23 cellular contexts compared by ENCODE assay signal in the genomic region with DNA sequence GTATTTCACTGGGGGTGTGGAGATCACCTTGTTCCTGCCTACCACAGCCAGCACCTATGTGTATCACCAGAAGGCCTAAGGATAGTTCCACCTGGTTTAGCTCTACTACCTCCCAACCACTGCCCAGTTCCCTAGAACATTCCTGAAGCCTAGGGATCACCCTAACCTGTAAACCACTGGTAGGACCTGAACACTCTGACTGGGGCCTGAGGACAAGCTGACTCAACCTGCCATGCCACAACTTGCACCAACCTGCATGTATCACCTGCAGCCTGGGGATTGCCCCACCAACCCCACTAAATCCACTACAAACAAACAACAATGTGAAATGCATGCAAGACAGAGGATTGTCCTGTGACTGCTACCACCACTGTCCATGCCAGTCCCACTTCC.
"Had no signal": no experiment of that assay in that cellular context is flagged by ENCODE, and none has a peak within 500 bp of the region (broad histone marks: within the 10 kb centered on the region; RNA-seq: fewer than 3 reads in every experiment).

No MANE protein-coding gene starts in this region.

- H3K27ac ChIP-seq: coronary artery, gastroesophageal sphincter, heart left ventricle, hepatocyte, left lung, neural progenitor cell, parathyroid adenoma, right lobe of liver, thoracic aorta, tibial nerve had no signal

- H3K27me3 ChIP-seq: gastroesophageal sphincter, heart left ventricle, hepatocyte, left lung, neural progenitor cell, right lobe of liver, tibial nerve had no signal

- H3K4me1 ChIP-seq: gastroesophageal sphincter, heart left ventricle, left lung, neural progenitor cell, parathyroid adenoma, tibial nerve had no signal

- H3K36me3 ChIP-seq: gastroesophageal sphincter, heart left ventricle, left lung, neural progenitor cell, right lobe of liver, thoracic aorta, tibial nerve had no signal

- H3K4me2 ChIP-seq: hepatocyte, neural progenitor cell had no signal

- DNase-seq: dermis blood vessel endothelial cell; effector memory CD4-positive, alpha-beta T cell; foreskin fibroblast; heart left ventricle; left cardiac atrium; left lung; midbrain; naive thymus-derived CD4-positive, alpha-beta T cell; small intestine; stimulated activated CD4-positive, alpha-beta T cell treated with anti-CD3 and anti-CD28 coated beads, Interleukin-15, amount 100 ng/mL, for 24 hours; stimulated activated CD4-positive, alpha-beta T cell treated with anti-CD3 and anti-CD28 coated beads, Interleukin-2, amount 100 ng/mL, for 48 hours; stimulated activated naive B cell treated with anti-CD40 and anti-IgM and Interleukin-4, amounts not matched to agents 10 μg/mL and 1 μg/mL and 100 μg/mL, for 72 hours had no signal

- H2AFZ ChIP-seq: hepatocyte, neural progenitor cell, parathyroid adenoma had no signal

- H3K4me3 ChIP-seq: coronary artery, gastroesophageal sphincter, heart left ventricle, hepatocyte, left lung, neural progenitor cell, right lobe of liver, thoracic aorta, tibial nerve had no signal

- H3K4me1 Mint-ChIP-seq: naive thymus-derived CD4-positive, alpha-beta T cell; nephron; neural progenitor cell; stimulated activated naive B cell treated with anti-CD40 and anti-IgM and Interleukin-4, amounts not matched to agents 10 μg/mL and 1 μg/mL and 100 μg/mL, for 72 hours had no signal

- H3K27me3 Mint-ChIP-seq: naive thymus-derived CD4-positive, alpha-beta T cell; progenitor cell of endocrine pancreas; stimulated activated naive B cell treated with anti-CD40 and anti-IgM and Interleukin-4, amounts not matched to agents 10 μg/mL and 1 μg/mL and 100 μg/mL, for 72 hours; stimulated activated naive CD8-positive, alpha-beta T cell treated with anti-CD3 and anti-CD28 coated beads, Interleukin-15, Interleukin-2, amounts not matched to agents 100 ng/mL and 50 ng/mL, for 24 hours had no signal

- H3K9ac ChIP-seq: neural progenitor cell, parathyroid adenoma had no signal

- H3K27ac Mint-ChIP-seq: naive thymus-derived CD4-positive, alpha-beta T cell; nephron; neural progenitor cell; progenitor cell of endocrine pancreas; stimulated activated naive B cell treated with anti-CD40 and anti-IgM and Interleukin-4, amounts not matched to agents 10 μg/mL and 1 μg/mL and 100 μg/mL, for 72 hours; stimulated activated naive CD8-positive, alpha-beta T cell treated with anti-CD3 and anti-CD28 coated beads, Interleukin-15, Interleukin-2, amounts not matched to agents 100 ng/mL and 50 ng/mL, for 24 hours had no signal

- H3K4me3 Mint-ChIP-seq: naive thymus-derived CD4-positive, alpha-beta T cell; nephron; neural progenitor cell; stimulated activated naive B cell treated with anti-CD40 and anti-IgM and Interleukin-4, amounts not matched to agents 10 μg/mL and 1 μg/mL and 100 μg/mL, for 72 hours; stimulated activated naive CD8-positive, alpha-beta T cell treated with anti-CD3 and anti-CD28 coated beads, Interleukin-15, Interleukin-2, amounts not matched to agents 100 ng/mL and 50 ng/mL, for 24 hours had no signal

- ATAC-seq: gastroesophageal sphincter; heart left ventricle; left cardiac atrium; left lung; naive thymus-derived CD4-positive, alpha-beta T cell; stimulated activated naive B cell treated with anti-CD40 and anti-IgM and Interleukin-4, amounts not matched to agents 10 μg/mL and 1 μg/mL and 100 μg/mL, for 72 hours had no signal

- H3K79me2 ChIP-seq: hepatocyte, parathyroid adenoma had no signal
